Comparison of ENCODE assay signal across 29 cellular contexts in the genomic region with DNA sequence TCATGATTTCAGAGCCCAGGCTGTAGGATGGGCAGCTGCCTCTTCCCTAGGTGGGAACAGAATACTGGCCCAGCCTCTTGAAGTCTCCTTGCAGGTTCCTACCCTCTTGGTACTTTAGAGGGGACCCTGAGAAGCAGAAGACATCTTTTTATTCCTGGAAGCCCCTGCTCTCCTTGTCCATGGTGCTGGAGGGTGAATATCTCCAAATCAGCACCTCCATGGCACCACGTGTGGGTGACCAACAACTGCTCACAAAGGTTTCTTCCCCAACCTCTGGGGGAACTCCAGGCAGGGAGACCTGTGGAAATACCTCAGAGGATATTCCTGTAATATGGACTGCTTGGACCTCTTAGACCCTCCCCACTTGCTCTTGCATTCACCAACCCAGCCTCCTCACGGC. TPM values are rescaled to one million over a fixed set of nuclear protein-coding genes. Genes with fewer than 3 reads are reported as not detected.
"Had no signal": no experiment of that assay in that cellular context is flagged by ENCODE, and none has a peak within 500 bp of the region (broad histone marks: within the 10 kb centered on the region; RNA-seq: fewer than 3 reads in every experiment).

No MANE protein-coding gene starts in this region.

- H3K27me3 Mint-ChIP-seq: stimulated activated naive B cell treated with anti-CD40 and anti-IgM and Interleukin-4, amounts not matched to agents 10 μg/mL and 1 μg/mL and 100 μg/mL, for 72 hours had no signal

- H3K4me1 Mint-ChIP-seq: immature natural killer cell; naive thymus-derived CD8-positive, alpha-beta T cell; neural crest cell; stimulated activated naive B cell treated with anti-CD40 and anti-IgM and Interleukin-4, amounts not matched to agents 10 μg/mL and 1 μg/mL and 100 μg/mL, for 72 hours had no signal

- H3K4me3 Mint-ChIP-seq: immature natural killer cell; naive thymus-derived CD8-positive, alpha-beta T cell; nephron; neural crest cell; stimulated activated naive B cell treated with anti-CD40 and anti-IgM and Interleukin-4, amounts not matched to agents 10 μg/mL and 1 μg/mL and 100 μg/mL, for 72 hours had no signal

- H3K4me2 ChIP-seq: smooth muscle cell had no signal

- H3K27ac Mint-ChIP-seq: immature natural killer cell; naive thymus-derived CD8-positive, alpha-beta T cell; nephron; progenitor cell of endocrine pancreas; stimulated activated naive B cell treated with anti-CD40 and anti-IgM and Interleukin-4, amounts not matched to agents 10 μg/mL and 1 μg/mL and 100 μg/mL, for 72 hours had no signal

- FAIRE-seq: islet of Langerhans, kidney had no signal

- H3K9ac ChIP-seq: parathyroid adenoma had no signal

- H3K9me3 Mint-ChIP-seq: immature natural killer cell; nephron; neural crest cell; stimulated activated naive B cell treated with anti-CD40 and anti-IgM and Interleukin-4, amounts not matched to agents 10 μg/mL and 1 μg/mL and 100 μg/mL, for 72 hours had no signal

- ATAC-seq: left colon; left lung; lower lobe of right lung; naive thymus-derived CD8-positive, alpha-beta T cell; right lobe of liver; stimulated activated naive B cell treated with anti-CD40 and anti-IgM and Interleukin-4, amounts not matched to agents 10 μg/mL and 1 μg/mL and 100 μg/mL, for 72 hours; stimulated activated naive CD8-positive, alpha-beta T cell treated with anti-CD3 and anti-CD28 coated beads, Interleukin-15, Interleukin-2, amounts not matched to agents 100 U/mL and 50 U/mL, for 24 hours had no signal

- H2AFZ ChIP-seq: parathyroid adenoma had no signal

- H3K4me3 ChIP-seq: left lung, lower lobe of right lung, right atrium auricular region, right lobe of liver, smooth muscle cell, stomach, testis, thyroid gland, transverse colon, upper lobe of left lung, vagina had no signal

- H3K27me3 ChIP-seq: right atrium auricular region, testis, thyroid gland, transverse colon, upper lobe of left lung, vagina had no signal

- H3K27ac ChIP-seq: left lung, lower lobe of right lung, neutrophil, parathyroid adenoma, right atrium auricular region, right lobe of liver, stomach, testis, thyroid gland, transverse colon, upper lobe of left lung, vagina had no signal

- H3K4me1 ChIP-seq: left lung, lower lobe of right lung, parathyroid adenoma, right atrium auricular region, stomach, testis, thyroid gland, transverse colon, upper lobe of left lung, vagina had no signal

- H3K9me3 ChIP-seq: left lung, lower lobe of right lung, neutrophil, right atrium auricular region, right lobe of liver, stomach, testis, thyroid gland, transverse colon, upper lobe of left lung, vagina had no signal

- DNase-seq: hypothalamus; immature natural killer cell; kidney; left colon; left lung; lower lobe of right lung; mammary epithelial cell; mesenchymal stem cell; naive thymus-derived CD8-positive, alpha-beta T cell; occipital lobe; right lobe of liver; stimulated activated CD4-positive, alpha-beta T cell treated with anti-CD3 and anti-CD28 coated beads, Interleukin-2, amount 100 ng/mL, for 24 hours; stimulated activated CD4-positive, alpha-beta T cell treated with anti-CD3 and anti-CD28 coated beads, Interleukin-4, amount 100 ng/mL, for 1 hour; stimulated activated naive B cell treated with anti-CD40 and anti-IgM and Interleukin-4, amounts not matched to agents 10 μg/mL and 1 μg/mL and 100 μg/mL, for 72 hours; stimulated activated naive CD8-positive, alpha-beta T cell treated with anti-CD3 and anti-CD28 coated beads, Interleukin-15, Interleukin-2, amounts not matched to agents 100 U/mL and 50 U/mL, for 24 hours; stomach; testis; thyroid gland; transverse colon; upper lobe of left lung had no signal

- H3K36me3 Mint-ChIP-seq: immature natural killer cell; naive thymus-derived CD8-positive, alpha-beta T cell; stimulated activated naive B cell treated with anti-CD40 and anti-IgM and Interleukin-4, amounts not matched to agents 10 μg/mL and 1 μg/mL and 100 μg/mL, for 72 hours had no signal

- H3K79me2 ChIP-seq: parathyroid adenoma had no signal

RNA-seq across cellular contexts. Expression of a gene that starts 48.1 kb away (rescaled TPM):
- total RNA-seq: naive thymus-derived CD8-positive, alpha-beta T cell had no signal
